ENCODE assay signal across 1 cellular context in genomic region chr12:71754461-71755145, GRCh38.
TF ChIP-seq lines count a peak whose summit lies in the region.

TSS of gene RAB21 (plus strand) at chr12:71754863. CDS start at chr12:71755130, 267 bp downstream.

TF ChIP-seq in H1, 55 proteins besides CTCF, POLR2A, EP300 and RAD21 (continued from another document):
- TF ChIP-seq RFX5 (IDR thresholded peaks at IDR 0.05; ENCODE audit: borderline replicate concordance, low read depth, low read length) (no peak), SP1 (IDR thresholded peaks at IDR 0.05; ENCODE audit: low read depth, low read length) (peak; percentile 50; the same call in 1 of the 2 replicates), SAP30 (IDR thresholded peaks at IDR 0.05; ENCODE audit: insufficient read depth, insufficient replicate concordance, low read length) (no peak), E2F6 (IDR thresholded peaks at IDR 0.05) (peak; percentile 82), TAF1 (IDR thresholded peaks at IDR 0.05; ENCODE audit: low read depth, low read length) (peak; percentile 85), YY1 (IDR thresholded peaks at IDR 0.05; ENCODE audit: low read depth, low read length) (peak; percentile 92), ATF3 (IDR thresholded peaks at IDR 0.05; ENCODE audit: insufficient read depth, low read depth, low read length) (peak; percentile 89), SIN3A (conservative IDR thresholded peaks at IDR 0.05 in 1 of 2, IDR thresholded peaks at IDR 0.05 in 1 of 2; ENCODE audit: low read depth in 1 of 2, low read length in 2 of 2) (peak in 1 of 2 experiments; percentile 64; a peak in 2 of 4 replicates), BACH1 (IDR thresholded peaks at IDR 0.05; ENCODE audit: low read length) (no peak), POLR2AphosphoS5 (IDR thresholded peaks at IDR 0.05; ENCODE audit: low read depth, low read length) (peak; percentile 97), TBP (IDR thresholded peaks at IDR 0.05; ENCODE audit: low read depth, low read length) (peak; percentile 76), JUND (IDR thresholded peaks at IDR 0.05; ENCODE audit: low read length) (peak; percentile 44; the same call in 1 of the 2 replicates), SP4 (IDR thresholded peaks at IDR 0.05; ENCODE audit: low read length) (no peak), ATF2 (IDR thresholded peaks at IDR 0.05; ENCODE audit: low read length) (peak; percentile 69; the same call in 1 of the 2 replicates), ASH2L (IDR thresholded peaks at IDR 0.05; ENCODE audit: low read length) (peak; percentile 79), BRCA1 (IDR thresholded peaks at IDR 0.05; ENCODE audit: low read depth, low read length) (no peak), BCL11A (IDR thresholded peaks at IDR 0.05; ENCODE audit: low read depth in 2 of 2, low read length in 2 of 2) (no peak), EGR1 (IDR thresholded peaks at IDR 0.05; ENCODE audit: borderline replicate concordance, low read depth, low read length) (peak; percentile 53; the same call in 1 of the 2 replicates), CREB1 (IDR thresholded peaks at IDR 0.05) (peak; percentile 95), GTF2F1 (IDR thresholded peaks at IDR 0.05; ENCODE audit: borderline replicate concordance, low read depth, low read length) (0 out of 2 replicates have a peak, but pooled peaks have one; percentile 55), MAX (IDR thresholded peaks at IDR 0.05) (peak; percentile 79), KDM4A (IDR thresholded peaks at IDR 0.05; ENCODE audit: low read depth, low read length, severe bottlenecking) (peak; percentile 35), USF2 (IDR thresholded peaks at IDR 0.05; ENCODE audit: low read length) (peak; percentile 96), SUZ12 (IDR thresholded peaks at IDR 0.05; ENCODE audit: low read length) (no peak), JUN (IDR thresholded peaks at IDR 0.05; ENCODE audit: low read depth, low read length) (no peak), TEAD4 (IDR thresholded peaks at IDR 0.05; ENCODE audit: low read depth, low read length) (0 out of 2 replicates have a peak, but pooled peaks have one; percentile 41), KDM5A (IDR thresholded peaks at IDR 0.05; ENCODE audit: low read length) (peak; percentile 17; the same call in 1 of the 2 replicates)
